In genomic region chr7:141276031-141276430, GRCh38 we compare ENCODE assay signal across 32 cellular contexts.
DNase-seq lines count a peak whose midpoint lies in the region; ATAC-seq, FAIRE-seq and TF ChIP-seq lines count a peak whose summit lies in the region.
"Had no signal": no experiment of that assay in that cellular context is flagged by ENCODE, and none has a peak within 500 bp of the region (broad histone marks: within the 10 kb centered on the region; RNA-seq: fewer than 3 reads in every experiment).

No MANE protein-coding gene starts in this region.

- no peaks in the 10 kb centered on the region for H3K36me3 ChIP-seq in heart right ventricle
- H3K36me3 ChIP-seq in thyroid gland: no peaks in the 10 kb centered on the region
- no peaks in the 10 kb centered on the region for H3K36me3 ChIP-seq in left lung
- H3K36me3 ChIP-seq: cardiac muscle cell, colonic mucosa, HAP-1, lower lobe of right lung, ovary, Peyer's patch, upper lobe of right lung had no signal

- TF ChIP-seq POLR2A in thyroid gland (IDR thresholded peaks at IDR 0.05): no peak

- H3K4me1 ChIP-seq in heart right ventricle: peaks cover 0 to 11% (median 4%) of the 10 kb centered on the region in 9 donors
- H3K4me1 ChIP-seq in thyroid gland: peaks cover 3% of the 10 kb centered on the region in 2 donors
- H3K4me1 ChIP-seq in left lung: no peaks in the 10 kb centered on the region
- H3K4me1 ChIP-seq: colonic mucosa, HAP-1, lower lobe of right lung, Peyer's patch, upper lobe of right lung had no signal

- no peak for TF ChIP-seq CTCF in heart right ventricle (IDR thresholded peaks at IDR 0.05)
- TF ChIP-seq CTCF in epithelial cell of esophagus (IDR thresholded peaks at IDR 0.05; ENCODE audit: insufficient read depth, low read depth, low read length, missing control alignments): no peak
- TF ChIP-seq CTCF in thyroid gland (IDR thresholded peaks at IDR 0.05): no peak
- no peak for TF ChIP-seq CTCF in left lung (IDR thresholded peaks at IDR 0.05)

- no peaks in the 10 kb centered on the region for H3K9me3 ChIP-seq in heart right ventricle
- no peaks in the 10 kb centered on the region for H3K9me3 ChIP-seq in thyroid gland
- H3K9me3 ChIP-seq in left lung: no peaks in the 10 kb centered on the region
- H3K9me3 ChIP-seq: colonic mucosa, HAP-1, lower lobe of right lung, mucosa of descending colon, ovary, Peyer's patch, upper lobe of right lung had no signal

- no peak overlapping the region for H3K4me3 ChIP-seq in heart right ventricle
- no peak overlapping the region for H3K4me3 ChIP-seq in epithelial cell of esophagus (ENCODE audit: low read length)
- H3K4me3 ChIP-seq in thyroid gland (replicated peaks in 1 of 3): no peak overlapping the region
- no peak overlapping the region for H3K4me3 ChIP-seq in left lung
- H3K4me3 ChIP-seq: cardiac muscle cell, colonic mucosa, HAP-1, lower lobe of right lung, mucosa of descending colon, ovary, Peyer's patch, upper lobe of right lung had no signal

- FAIRE-seq in RCC 7860 (lab: Jason Lieb, UNC): peak; percentile 80
- FAIRE-seq: A204.1, small intestine had no signal

- ATAC-seq in heart right ventricle (peak in 6 of 8 donors; percentile 56 to 82 (median 76)), Right ventricle myocardium inferior (no peak), left lung (no peak)
- ATAC-seq: lower lobe of right lung; mucosa of descending colon; stimulated activated naive B cell treated with anti-CD40 and anti-IgM and Interleukin-4, amounts not matched to agents 10 μg/mL and 1 μg/mL and 100 μg/mL, for 72 hours; upper lobe of right lung had no signal

- WGBS in heart right ventricle, 2 donors: 69 to 75% methylated on average over 4 of the region's 4 CpGs
- WGBS in thyroid gland, 2 donors: 72 to 78% methylated on average over 4 of the region's 4 CpGs

- H3K27ac ChIP-seq in heart right ventricle: peak overlapping the region in 3 of 10 donors; percentile 16 to 22 (median 21)
- no peak overlapping the region for H3K27ac ChIP-seq in thyroid gland
- H3K27ac ChIP-seq in left lung: no peak overlapping the region
- H3K27ac ChIP-seq: cardiac muscle cell, colonic mucosa, epithelial cell of prostate, lower lobe of right lung, ovary, Peyer's patch, upper lobe of right lung had no signal

- intact Hi-C loops in heart right ventricle (cut with DNase I): loop anchor here in 3 of 10 donors (10.0 kb wide), 2 partner anchors 249 to 259 kb away; no protein-coding TSS in a partner anchor
- intact Hi-C loops in Right ventricle myocardium inferior (cut with DNase I): no loop called here
- intact Hi-C loops in thyroid gland (cut with DNase I): no loop called here
- intact Hi-C loops in left lung (cut with DNase I): no loop called here

- DNase-seq in heart right ventricle (peak in 1 of 2 donors; percentile 19), Right ventricle myocardium inferior (ENCODE audit: missing footprints) (no peak), RCC 7860 (ENCODE audit: low spot score) (peak; percentile 70), epithelial cell of esophagus (ENCODE audit: low read depth) (peak; percentile 31), thyroid gland (peak; percentile 34 to 41), NCI-H1105 (lab: John Stamatoyannopoulos, UW) (no peak), left lung (no peak), DMS 273 treated with DMSO at 0.1 percent for 48 hours (lab: John Stamatoyannopoulos, UW) (no peak)
- DNase-seq: activated CD4-positive, alpha-beta T cell treated with anti-CD3 and anti-CD28 coated beads, Interleukin-2, amount 10 ng/mL, durations not matched to agents 24 days and 14 days; activated effector memory CD4-positive, alpha-beta T cell treated with anti-CD3 and anti-CD28 coated beads, Interleukin-2, amount 50 U/mL, for 16 hours; anterior cingulate cortex; CD4-positive, alpha-beta memory T cell; colonic mucosa; effector CD4-positive, alpha-beta T cell; glutamatergic neuron; IMR-90; islet precursor cell; lower lobe of right lung; mucosa of descending colon; NCI-H1694; nephron progenitor cell; ovary; Peyer's patch; small intestine; stimulated activated naive B cell treated with anti-CD40 and anti-IgM and Interleukin-4, amounts not matched to agents 10 μg/mL and 1 μg/mL and 100 μg/mL, for 72 hours; substantia nigra; T1000; upper lobe of right lung had no signal

- H3K27me3 ChIP-seq in heart right ventricle: no peaks in the 10 kb centered on the region
- H3K27me3 ChIP-seq in thyroid gland: no peaks in the 10 kb centered on the region
- no peaks in the 10 kb centered on the region for H3K27me3 ChIP-seq in left lung
- H3K27me3 ChIP-seq: cardiac muscle cell, colonic mucosa, ovary, Peyer's patch, upper lobe of right lung had no signal

Comparison
In these comparisons a context has a peak if more than half of its experiments do, and no peak if none do; other contexts are left out.
1. ATAC-seq: peak in heart right ventricle (6 of 8); none in Right ventricle myocardium inferior (single experiment) and left lung (single experiment).
2. DNase-seq: peak in RCC 7860 (single experiment), epithelial cell of esophagus (single experiment) and thyroid gland (2 of 2); none in Right ventricle myocardium inferior (single experiment), NCI-H1105 (single experiment), left lung (0 of 2) and DMS 273 treated with DMSO at 0.1 percent for 48 hours (single experiment).